In genomic region chr10:6097063-6097462, GRCh38 we compare ENCODE assay signal across 1 cellular context.
TF ChIP-seq lines count a peak whose summit lies in the region.

No MANE protein-coding gene starts in this region.

TF ChIP-seq in H1, 55 proteins besides CTCF, POLR2A, EP300 and RAD21:
- TF ChIP-seq CBX8 (IDR thresholded peaks at IDR 0.05; ENCODE audit: borderline replicate concordance, low read depth, low read length) (no peak), MAX (IDR thresholded peaks at IDR 0.05) (no peak), SP2 (IDR thresholded peaks at IDR 0.05; ENCODE audit: low read length) (no peak), EGR1 (IDR thresholded peaks at IDR 0.05; ENCODE audit: borderline replicate concordance, low read depth, low read length) (no peak), HDAC6 (IDR thresholded peaks at IDR 0.05; ENCODE audit: low read depth, low read length) (no peak), JUN (IDR thresholded peaks at IDR 0.05; ENCODE audit: low read depth, low read length) (no peak), HDAC2 (IDR thresholded peaks at IDR 0.05; ENCODE audit: borderline replicate concordance in 1 of 2, low read depth in 2 of 2, low read length in 2 of 2) (no peak), CEBPB (IDR thresholded peaks at IDR 0.05; ENCODE audit: low read depth, low read length) (no peak), ATF2 (IDR thresholded peaks at IDR 0.05; ENCODE audit: low read length) (no peak), ZNF274 (IDR thresholded peaks at IDR 0.05; ENCODE audit: borderline replicate concordance, extremely low read depth, low read length) (no peak), RXRA (IDR thresholded peaks at IDR 0.05; ENCODE audit: insufficient read depth, low read depth, low read length) (no peak)
